ENCODE assay signal across 29 cellular contexts in the genomic region with DNA sequence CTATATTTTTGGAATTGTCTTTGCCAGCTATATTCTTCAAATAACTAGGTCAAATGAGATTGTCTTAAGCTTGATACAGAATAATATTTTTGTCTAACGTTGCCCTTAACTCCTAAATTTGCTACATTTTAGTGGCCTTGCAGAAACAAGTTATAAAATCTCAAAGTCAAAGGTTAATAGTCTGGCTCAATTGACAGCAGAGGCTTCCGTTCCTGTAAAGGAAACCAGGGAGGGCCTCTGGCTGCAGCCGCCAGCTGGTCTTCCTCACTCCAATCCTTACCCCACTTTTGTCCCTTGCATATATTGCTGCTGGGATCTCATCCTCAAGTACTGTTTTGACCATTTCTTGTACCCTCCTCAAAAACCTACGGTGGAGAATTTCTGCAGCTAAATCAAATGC. TPM values are rescaled to one million over a fixed set of nuclear protein-coding genes. Genes with fewer than 3 reads are reported as not detected.
"Had no signal": no experiment of that assay in that cellular context is flagged by ENCODE, and none has a peak within 500 bp of the region (broad histone marks: within the 10 kb centered on the region; RNA-seq: fewer than 3 reads in every experiment).

No MANE protein-coding gene starts in this region.

- DNase-seq: activated CD4-positive, alpha-beta memory T cell treated with anti-CD3 and anti-CD28 coated beads, Interleukin-2, amount 10 ng/mL, durations not matched to agents 7 days and 5 days; activated CD4-positive, alpha-beta T cell treated with anti-CD3 and anti-CD28 coated beads for 1 hour; activated CD4-positive, alpha-beta T cell treated with anti-CD3 and anti-CD28 coated beads for 4 hours; activated CD4-positive, alpha-beta T cell treated with anti-CD3 and anti-CD28 coated beads, Interleukin-2, amount 10 ng/mL, durations not matched to agents 7 days and 5 days; activated CD4-positive, alpha-beta T cell treated with anti-CD3 and anti-CD28 coated beads, Interleukin-2, amount 50 U/mL, for 4 hours; activated CD8-positive, alpha-beta memory T cell treated with anti-CD3 and anti-CD28 coated beads, Interleukin-2, amount 50 U/mL, for 48 hours; activated gamma-delta T cell; activated naive CD4-positive, alpha-beta T cell; activated naive CD4-positive, alpha-beta T cell treated with anti-CD3 and anti-CD28 coated beads, Interleukin-2, amount 10 ng/mL, durations not matched to agents 7 days and 5 days; activated naive CD8-positive, alpha-beta T cell treated with anti-CD3 and anti-CD28 coated beads, Interleukin-2, amount 10 ng/mL, durations not matched to agents 7 days and 5 days; activated T-cell treated with anti-CD3 and anti-CD28 coated beads for 4 hours; activated T-cell treated with anti-CD3 and anti-CD28 coated beads, Interleukin-2, amount 50 U/mL, for 24 hours; activated T-cell treated with anti-CD3 and anti-CD28 coated beads, Interleukin-2, amount 50 U/mL, for 72 hours; amniotic stem cell; anterior cingulate cortex; brain microvascular endothelial cell; effector CD4-positive, alpha-beta T cell; effector memory CD8-positive, alpha-beta T cell; erythroblast; T-helper 2 cell had no signal

- H3K4me3 ChIP-seq: coronary artery, esophagus muscularis mucosa had no signal

- H3K9me3 ChIP-seq: esophagus muscularis mucosa had no signal

- H3K36me3 ChIP-seq: brain microvascular endothelial cell had no signal

- H3K27me3 ChIP-seq: brain microvascular endothelial cell, esophagus muscularis mucosa had no signal

- H3K27ac ChIP-seq: brain microvascular endothelial cell, coronary artery, esophagus muscularis mucosa had no signal

- ATAC-seq: activated naive CD4-positive, alpha-beta T cell treated with anti-CD3 and anti-CD28 coated beads, Interleukin-2, amount 50 U/mL, for 72 hours; activated T-cell treated with anti-CD3 and anti-CD28 coated beads, Interleukin-2, amount 50 U/mL, for 72 hours; effector memory CD8-positive, alpha-beta T cell had no signal

- FAIRE-seq: astrocyte, bronchial epithelial cell, frontal cortex had no signal

RNA-seq across cellular contexts. Expression of gene C18orf63, which starts 40.9 kb away (rescaled TPM):
- total RNA-seq: activated CD4-positive, alpha-beta memory T cell treated with anti-CD3 and anti-CD28 coated beads, Interleukin-2, amount 10 ng/mL, durations not matched to agents 7 days and 5 days; activated CD4-positive, alpha-beta T cell treated with anti-CD3 and anti-CD28 coated beads, Interleukin-2, amount 10 ng/mL, durations not matched to agents 7 days and 5 days; activated naive CD4-positive, alpha-beta T cell treated with anti-CD3 and anti-CD28 coated beads, Interleukin-2, amount 50 U/mL, for 72 hours; activated naive CD8-positive, alpha-beta T cell treated with anti-CD3 and anti-CD28 coated beads, Interleukin-2, amount 10 ng/mL, durations not matched to agents 7 days and 5 days; activated T-cell treated with anti-CD3 and anti-CD28 coated beads, Interleukin-2, amount 50 U/mL, for 72 hours; astrocyte; bronchial epithelial cell; cardiac septum; cerebellum; esophagus muscularis mucosa; frontal cortex; T-helper 1 cell treated with Interleukin-12 subunit alpha and Interleukin-12 subunit beta and Interleukin-4 antibody, amounts not matched to agents 30 ng/mL and 1 ng/mL, for 36 hours had no signal
